12 cellular contexts compared by ENCODE assay signal in the genomic region with DNA sequence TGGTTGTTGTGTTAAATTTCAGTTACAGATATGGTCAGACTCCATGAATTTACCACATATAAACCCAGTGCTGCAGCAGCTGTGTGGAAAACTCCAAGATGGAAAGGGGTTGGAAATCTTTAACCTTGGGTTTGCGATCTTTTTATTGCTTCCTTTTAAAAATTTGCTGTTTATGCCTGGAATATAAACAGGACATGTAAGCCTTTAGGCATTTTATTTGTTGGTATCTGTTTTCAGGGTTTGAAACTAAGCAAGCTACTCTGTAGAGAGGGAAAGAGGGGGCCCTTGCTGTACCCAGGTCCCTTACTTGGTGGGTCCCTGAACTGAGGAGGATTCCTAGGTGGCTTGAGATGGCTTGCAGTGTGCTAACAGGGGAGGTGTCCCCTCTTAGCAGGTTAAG. TPM values are rescaled to one million over a fixed set of nuclear protein-coding genes. Genes with fewer than 3 reads are reported as not detected.
DNase-seq lines count a peak whose midpoint lies in the region; ATAC-seq and TF ChIP-seq lines count a peak whose summit lies in the region.
"Had no signal": no experiment of that assay in that cellular context is flagged by ENCODE, and none has a peak within 500 bp of the region (broad histone marks: within the 10 kb centered on the region; RNA-seq: fewer than 3 reads in every experiment).

No MANE protein-coding gene starts in this region.

- peak overlapping the region; percentile 2; the same call in 1 of the 2 replicates for H2AFZ ChIP-seq in OCI-LY7 (ENCODE audit: low read length)

- CTCF ChIA-PET in AG04449 (lab: Yijun Ruan, JAX), result interaction anchor here (1.0 to 1.5 kb wide), 5 partner anchors 10 to 199 kb away, joined by 3 to 5 read pairs (median 4); no protein-coding TSS in a partner anchor
- CTCF ChIA-PET in OCI-LY7 (lab: Charles Lee; ENCODE audit: unreplicated experiment), result interaction anchor here (0.7 to 1.2 kb wide), 2 partner anchors 10 to 27 kb away, joined by 3 to 4 read pairs; no protein-coding TSS in a partner anchor

- TF ChIP-seq CTCF in AG04449 (IDR thresholded peaks at IDR 0.05; ENCODE audit: insufficient read depth, low read length, missing control alignments), result no peak
- no peak for TF ChIP-seq CTCF in OCI-LY7 (conservative IDR thresholded peaks at IDR 0.05; ENCODE audit: low read length)
- no peak for TF ChIP-seq CTCF in fibroblast of the aortic adventitia (IDR thresholded peaks at IDR 0.05; ENCODE audit: insufficient read depth, low read length)
- no peak for TF ChIP-seq CTCF in prostate gland (IDR thresholded peaks at IDR 0.05)

- peaks cover 88% of the 10 kb centered on the region for H3K4me1 ChIP-seq in OCI-LY7 (ENCODE audit: insufficient read depth, low read length, poor library complexity, severe bottlenecking)
- no peaks in the 10 kb centered on the region for H3K4me1 ChIP-seq in prostate gland (replicated peaks)

- H3K27ac ChIP-seq in OCI-LY7 (ENCODE audit: low read depth, low read length, poor library complexity, severe bottlenecking) (peak overlapping the region; percentile 98), prostate gland (peak overlapping the region; percentile 74)
- H3K27ac ChIP-seq: C4-2B had no signal

- H3K4me3 ChIP-seq in AG04449 (ENCODE audit: low read depth, low read length) (peak overlapping the region; percentile 60), OCI-LY7 (ENCODE audit: low read depth, low read length, poor library complexity, severe bottlenecking) (peak overlapping the region; percentile 72), fibroblast of the aortic adventitia (ENCODE audit: low read depth, low read length) (peak overlapping the region; percentile 67), prostate gland (peak overlapping the region; percentile 20 to 24)

- POLR2A ChIA-PET in AG04449 (lab: Yijun Ruan, JAX) (interaction anchor here (1.4 kb wide), 1 partner anchor 10 kb away, joined by 7 read pairs; no protein-coding TSS in a partner anchor), OCI-LY7 (lab: Charles Lee) (interaction anchor here (0.7 to 2.1 kb wide), 13 partner anchors 8 to 862 kb away, joined by 3 to 12 read pairs (median 6); no protein-coding TSS in a partner anchor)

- no peaks in the 10 kb centered on the region for H3K27me3 ChIP-seq in prostate gland (replicated peaks; ENCODE audit: insufficient read depth)

- no TSS peak for BruUV-seq in OCI-LY7 (replicated peaks; lab: Mats Ljungman, UMichigan)

- H3K4me2 ChIP-seq in OCI-LY7 (ENCODE audit: low read length), result peak overlapping the region; percentile 89

- DNase-seq in AG04449 (ENCODE audit: low read depth, low spot score) (no peak), OCI-LY7 (ENCODE audit: low spot score) (no peak), fibroblast of the aortic adventitia (ENCODE audit: low read depth) (no peak), prostate gland (ENCODE audit: low spot score) (no peak), T-helper 2 cell (no peak), activated gamma-delta T cell treated with Interleukin-2 at 50 U/mL for 16 hours (no peak)
- no peak for DNase-seq in stimulated activated CD4-positive, alpha-beta T cell treated with anti-CD3 and anti-CD28 coated beads, Interleukin-4, amount 100 ng/mL, for 24 hours
- DNase-seq: activated T-cell treated with anti-CD3 and anti-CD28 coated beads, Interleukin-2, amount 50 U/mL, for 72 hours; islet precursor cell; NCI-H748 treated with DMSO at 0.1 percent for 48 hours had no signal

- H4K20me1 ChIP-seq in OCI-LY7 (ENCODE audit: insufficient read depth, low read length), result no peaks in the 10 kb centered on the region

- H3K79me2 ChIP-seq in OCI-LY7 (ENCODE audit: insufficient read depth, low read depth, low read length), result peaks cover 55% of the 10 kb centered on the region

- no peaks in the 10 kb centered on the region for H3K9me2 ChIP-seq in OCI-LY7 (ENCODE audit: insufficient read depth, low read length)

- WGBS in prostate gland, result 44% methylated on average over 1 of the region's 1 CpG

- H3K36me3 ChIP-seq in OCI-LY7 (ENCODE audit: insufficient read depth, low read length) (peaks cover under 1% of the 10 kb centered on the region; the same call in 1 of the 2 replicates), prostate gland (no peaks in the 10 kb centered on the region)

- TF ChIP-seq POLR2A in prostate gland (IDR thresholded peaks at IDR 0.05), result no peak

- ATAC-seq in HG02852 (IDR thresholded peaks at IDR 0.05; ENCODE audit: unreplicated experiment), result no peak
- ATAC-seq: activated T-cell treated with anti-CD3 and anti-CD28 coated beads, Interleukin-2, amount 50 U/mL, for 72 hours had no signal

- H3K9me3 ChIP-seq in OCI-LY7 (ENCODE audit: low read length) (no peaks in the 10 kb centered on the region), prostate gland (no peaks in the 10 kb centered on the region)

- intact Hi-C loops in OCI-LY7 (cut with micrococcal nuclease; ENCODE audit: unreplicated experiment) (loop anchor here (10.0 kb wide), 1 partner anchor 382 kb away; a partner anchor contains a TSS), prostate gland (cut with DNase I) (no loop called here)

RNA-seq across cellular contexts. Expression of a gene that starts 0.8 kb away (rescaled TPM):
- 37.2 and 46.9 TPM in 2 replicates for total RNA-seq in OCI-LY7 (2014; rRNA removed; shearing (Covaris generic))
- total RNA-seq in OCI-LY7 (2022), result 31.7 and 34.9 TPM in 2 replicates
- total RNA-seq in fibroblast of the aortic adventitia (ENCODE audit: low replicate concordance), result 83.2 and 134 TPM in 2 replicates
- total RNA-seq in prostate gland, result 10 to 100 TPM; 60.9 to 81.1 TPM

Comparison
In these comparisons a context has a peak if more than half of its experiments do, and no peak if none do; other contexts are left out.
1. H3K4me3 ChIP-seq: peak in every context shown above with its lines; median percentile 72 in OCI-LY7; 67 in fibroblast of the aortic adventitia; 60 in AG04449; 22 in prostate gland.